Comparison of ENCODE assay signal across 23 cellular contexts in genomic region chr5:123835421-123835820, GRCh38.
DNase-seq lines count a peak whose midpoint lies in the region; ATAC-seq and TF ChIP-seq lines count a peak whose summit lies in the region.
"Had no signal": no experiment of that assay in that cellular context is flagged by ENCODE, and none has a peak within 500 bp of the region (broad histone marks: within the 10 kb centered on the region; RNA-seq: fewer than 3 reads in every experiment).

No MANE protein-coding gene starts in this region.

- no peaks in the 10 kb centered on the region for H3K36me3 ChIP-seq in prostate gland
- H3K36me3 ChIP-seq: BLaER1 treated with 17β-estradiol and CSF1 and Interleukin-3, amounts not matched to agents 10 nM and 100 nM had no signal

- ATAC-seq in GM19452 (IDR thresholded peaks at IDR 0.05; ENCODE audit: unreplicated experiment): no peak
- ATAC-seq in HG03039 (IDR thresholded peaks at IDR 0.05; ENCODE audit: unreplicated experiment): no peak

- WGBS in prostate gland: 62% methylated on average over 4 of the region's 4 CpGs

- intact Hi-C loops in prostate gland (cut with DNase I): no loop called here

- no peaks in the 10 kb centered on the region for H3K4me1 ChIP-seq in prostate gland (replicated peaks)

- H3K27ac ChIP-seq in VCaP (peak overlapping the region; percentile 34), prostate gland (no peak overlapping the region)
- H3K27ac ChIP-seq: 22Rv1; BLaER1 treated with 17β-estradiol and CSF1 and Interleukin-3, amounts not matched to agents 10 nM and 100 nM had no signal

- TF ChIP-seq CTCF in AG09319 (IDR thresholded peaks at IDR 0.05; ENCODE audit: low read depth, low read length): no peak
- TF ChIP-seq CTCF in VCaP (conservative IDR thresholded peaks at IDR 0.05): no peak
- TF ChIP-seq CTCF in prostate gland (IDR thresholded peaks at IDR 0.05): no peak
- TF ChIP-seq CTCF in GM20000 (IDR thresholded peaks at IDR 0.05; ENCODE audit: extremely low read depth, missing control alignments): no peak

- H3K27me3 ChIP-seq in prostate gland (replicated peaks; ENCODE audit: insufficient read depth): no peaks in the 10 kb centered on the region
- H3K27me3 ChIP-seq: BLaER1 treated with 17β-estradiol and CSF1 and Interleukin-3, amounts not matched to agents 10 nM and 100 nM had no signal

- DNase-seq in AG09319 (ENCODE audit: extremely low read depth, low read depth): peak; percentile 16
- DNase-seq in NCI-H1048 (lab: John Stamatoyannopoulos, UW): peak; percentile 10
- peak; percentile 77 for DNase-seq in myocyte (ENCODE audit: low read depth)
- no peak for DNase-seq in prostate gland (ENCODE audit: low spot score)
- DNase-seq in GM20000 (ENCODE audit: low spot score): no peak
- DNase-seq: DMS 273 treated with DMSO at 0.1 percent for 48 hours; GDM1; H7; IMR-90; Kasumi-1; NCI-H1417; NCI-H1930; NCI-H2171; NCI-H446; NCI-H69; NK-92 treated with Interleukin-12 subunit alpha and Interleukin-12 subunit beta, amount 100 ng/mL, for 24 hours; OCI-M1; RPMI8226 had no signal

- no peak for TF ChIP-seq POLR2A in prostate gland (IDR thresholded peaks at IDR 0.05)

- no peak overlapping the region for H3K4me3 ChIP-seq in prostate gland
- H3K4me3 ChIP-seq: BLaER1 treated with 17β-estradiol and CSF1 and Interleukin-3, amounts not matched to agents 10 nM and 100 nM had no signal

- no peaks in the 10 kb centered on the region for H3K9me3 ChIP-seq in prostate gland

Comparison
In these comparisons a context has a peak if more than half of its experiments do, and no peak if none do; other contexts are left out.
1. DNase-seq: peak in AG09319 (single experiment), NCI-H1048 (single experiment) and myocyte (single experiment); none in prostate gland (single experiment) and GM20000 (single experiment).